11 cellular contexts compared by ENCODE assay signal in the genomic region with DNA sequence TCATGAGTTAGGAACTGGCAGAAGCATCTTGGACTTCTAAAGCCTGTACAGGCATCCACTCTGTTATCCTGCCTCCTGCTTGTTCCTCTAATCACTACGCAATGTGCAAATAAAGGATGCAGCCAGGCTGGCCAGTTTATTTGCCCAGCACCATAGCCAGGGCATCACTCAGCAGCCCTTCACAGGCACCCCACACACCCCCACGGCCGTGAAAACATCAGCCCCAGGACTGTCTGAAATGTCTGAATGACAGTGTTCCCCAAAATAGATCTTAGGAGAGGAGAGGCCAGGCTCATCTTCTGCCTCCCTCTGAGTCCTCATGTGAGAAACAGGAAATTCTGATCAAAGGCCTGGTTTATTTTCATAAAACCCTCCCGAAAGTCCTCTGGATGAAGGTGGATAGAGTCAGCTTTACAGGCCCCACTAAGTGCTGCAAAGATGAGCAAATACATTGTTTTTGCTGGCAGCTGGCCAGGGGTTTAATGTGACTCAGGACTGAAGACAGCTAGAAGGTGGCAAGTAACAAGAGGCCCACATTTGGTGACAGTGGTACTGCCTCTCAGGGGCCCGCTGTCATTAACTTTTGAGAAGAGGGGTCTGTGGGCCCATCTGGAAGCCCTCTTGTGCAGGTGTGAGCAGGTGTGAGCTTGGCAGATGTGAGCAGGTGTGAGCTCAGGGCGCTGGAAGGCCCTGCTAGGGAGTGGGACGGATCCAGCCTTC. TPM values are rescaled to one million over a fixed set of nuclear protein-coding genes. Genes with fewer than 3 reads are reported as not detected.
DNase-seq lines count a peak whose midpoint lies in the region; ATAC-seq and TF ChIP-seq lines count a peak whose summit lies in the region.
"Had no signal": no experiment of that assay in that cellular context is flagged by ENCODE, and none has a peak within 500 bp of the region (broad histone marks: within the 10 kb centered on the region; RNA-seq: fewer than 3 reads in every experiment).

No MANE protein-coding gene starts in this region.

- peaks cover 0 to 2% of the 10 kb centered on the region in 2 donors for H3K36me3 ChIP-seq in neuronal stem cell (replicated peaks in 1 of 2; ENCODE audit: control insufficient read depth in 2 of 2, insufficient read depth in 2 of 2, low read length in 2 of 2)

- POLR2A ChIA-PET in activated CD4-positive, alpha-beta memory T cell treated with anti-CD3 and anti-CD28 coated beads, Interleukin-2, amount 10 ng/mL, durations not matched to agents 7 days and 5 days (lab: Charles Lee) = interaction anchor here (1.2 kb wide), 2 partner anchors 33 to 129 kb away, joined by 3 to 4 read pairs; no protein-coding TSS in a partner anchor
- POLR2A ChIA-PET in HEK293T (lab: Yijun Ruan, JAX) = interaction anchor here (0.6 to 1.5 kb wide), 2 partner anchors 31 to 57 kb away, joined by 3 to 4 read pairs; no protein-coding TSS in a partner anchor

- CTCF ChIA-PET in activated CD4-positive, alpha-beta memory T cell treated with anti-CD3 and anti-CD28 coated beads, Interleukin-2, amount 10 ng/mL, durations not matched to agents 7 days and 5 days (lab: Charles Lee) = interaction anchor here (1.3 to 2.6 kb wide), 3 partner anchors 33 to 202 kb away, joined by 4 to 8 read pairs (median 6); no protein-coding TSS in a partner anchor
- CTCF ChIA-PET in HEK293T (lab: Yijun Ruan, JAX) = interaction anchor here (0.9 kb wide), 1 partner anchor 150 kb away, joined by 4 read pairs; no protein-coding TSS in a partner anchor

- H3K18ac ChIP-seq in neuronal stem cell (ENCODE audit: low read length) = peak overlapping the region; percentile 30

- in situ Hi-C loops in Caki2 (cut with HindIII; ENCODE audit: low pct_unique_long_range_greater_than_20kb, low sequenced_read_pairs) = no loop called here

- H3K9me3 ChIP-seq in neuronal stem cell (replicated peaks in 1 of 2; ENCODE audit: control insufficient read depth in 2 of 2, insufficient read depth in 1 of 2, low read depth in 1 of 2, low read length in 2 of 2) = no peaks in the 10 kb centered on the region
- H3K9me3 ChIP-seq: tibial nerve had no signal

- H3K36me3 Mint-ChIP-seq in activated CD4-positive, alpha-beta memory T cell treated with anti-CD3 and anti-CD28 coated beads, Interleukin-2, amount 10 ng/mL, durations not matched to agents 7 days and 5 days (ENCODE audit: low read depth) = no peaks in the 10 kb centered on the region

- no peak overlapping the region for H2AFZ ChIP-seq in neuronal stem cell (ENCODE audit: low read length)
- H2AFZ ChIP-seq: parathyroid adenoma had no signal

- H4K8ac ChIP-seq in neuronal stem cell (ENCODE audit: low read depth, low read length) = no peak overlapping the region

- peaks cover 0 to 7% of the 10 kb centered on the region in 2 donors for H3K4me1 ChIP-seq in neuronal stem cell (ENCODE audit: control insufficient read depth in 2 of 2, insufficient read depth in 1 of 2, low read depth in 1 of 2, low read length in 2 of 2)
- H3K4me1 ChIP-seq: parathyroid adenoma, tibial nerve had no signal

- no peak overlapping the region for H2BK5ac ChIP-seq in neuronal stem cell (ENCODE audit: low read length)

- H2BK120ac ChIP-seq in neuronal stem cell (ENCODE audit: low read depth, low read length) = no peak overlapping the region

- ATAC-seq in GM21423 (IDR thresholded peaks at IDR 0.05; ENCODE audit: unreplicated experiment) (no peak), GM18520 (IDR thresholded peaks at IDR 0.05; ENCODE audit: unreplicated experiment) (no peak)
- ATAC-seq: T-cell had no signal

- H3K27ac ChIP-seq in neuronal stem cell (replicated peaks; ENCODE audit: low read length) = no peak overlapping the region
- H3K27ac ChIP-seq: parathyroid adenoma, tibial nerve had no signal

- H3K9ac ChIP-seq in neuronal stem cell (ENCODE audit: low read depth, low read length, poor library complexity) = no peak overlapping the region
- H3K9ac ChIP-seq: parathyroid adenoma had no signal

- no peak overlapping the region for H3K4ac ChIP-seq in neuronal stem cell (ENCODE audit: low read length)

- H3K14ac ChIP-seq in neuronal stem cell (ENCODE audit: low read length) = no peak overlapping the region

- peaks cover 0 to 7% (median 0%) of the 10 kb centered on the region in 3 experiments for H3K27me3 ChIP-seq in neuronal stem cell (ENCODE audit: control insufficient read depth in 3 of 3, insufficient read depth in 3 of 3, low read depth in 1 of 3, low read length in 3 of 3)
- H3K27me3 ChIP-seq: tibial nerve had no signal

- no peak overlapping the region for H3K27ac Mint-ChIP-seq in activated CD4-positive, alpha-beta memory T cell treated with anti-CD3 and anti-CD28 coated beads, Interleukin-2, amount 10 ng/mL, durations not matched to agents 7 days and 5 days

- no peaks in the 10 kb centered on the region for H3K9me3 Mint-ChIP-seq in activated CD4-positive, alpha-beta memory T cell treated with anti-CD3 and anti-CD28 coated beads, Interleukin-2, amount 10 ng/mL, durations not matched to agents 7 days and 5 days
- H3K9me3 Mint-ChIP-seq: T-cell had no signal

- H3K27me3 Mint-ChIP-seq in activated CD4-positive, alpha-beta memory T cell treated with anti-CD3 and anti-CD28 coated beads, Interleukin-2, amount 10 ng/mL, durations not matched to agents 7 days and 5 days = peaks cover 5% of the 10 kb centered on the region
- H3K27me3 Mint-ChIP-seq: T-cell had no signal

- DNase-seq in Caki2 (ENCODE audit: low read depth) = peak; percentile 31
- DNase-seq in M059J (ENCODE audit: low read depth) = peak; percentile 76
- DNase-seq in activated CD4-positive, alpha-beta memory T cell treated with anti-CD3 and anti-CD28 coated beads, Interleukin-2, amount 10 ng/mL, durations not matched to agents 7 days and 5 days = peak; percentile 35
- no peak for DNase-seq in neuronal stem cell (ENCODE audit: low spot score)
- DNase-seq in effector CD4-positive, alpha-beta T cell = no peak
- no peak for DNase-seq in HEK293T (ENCODE audit: extremely low spot score)

- no peak overlapping the region for H2BK15ac ChIP-seq in neuronal stem cell (ENCODE audit: low read length)

- no peak overlapping the region for H2BK12ac ChIP-seq in neuronal stem cell (ENCODE audit: low read length)

- no CpG with 5 or more reads among the region's 7 CpGs for WGBS in neuronal stem cell (ENCODE audit: extremely low coverage in 2 of 2, insufficient read length in 2 of 2, insufficient replicate concordance in 1 of 2), 2 donors

- H2AK5ac ChIP-seq in neuronal stem cell (ENCODE audit: low read depth, low read length) = no peak overlapping the region

- no peak overlapping the region for H4K91ac ChIP-seq in neuronal stem cell (ENCODE audit: low read depth, low read length, poor library complexity)

- peaks cover 29% of the 10 kb centered on the region for H3K4me1 Mint-ChIP-seq in activated CD4-positive, alpha-beta memory T cell treated with anti-CD3 and anti-CD28 coated beads, Interleukin-2, amount 10 ng/mL, durations not matched to agents 7 days and 5 days

- H3K79me1 ChIP-seq in neuronal stem cell (ENCODE audit: low read depth, low read length) = no peaks in the 10 kb centered on the region

- no peak overlapping the region for H3K4me2 ChIP-seq in neuronal stem cell (ENCODE audit: insufficient read depth, low read length, poor library complexity, severe bottlenecking)

- no peak overlapping the region for H3K23ac ChIP-seq in neuronal stem cell (ENCODE audit: low read depth, low read length, poor library complexity)

- H3K4me3 Mint-ChIP-seq in activated CD4-positive, alpha-beta memory T cell treated with anti-CD3 and anti-CD28 coated beads, Interleukin-2, amount 10 ng/mL, durations not matched to agents 7 days and 5 days = no peak overlapping the region

- no peak overlapping the region for H3K4me3 ChIP-seq in neuronal stem cell (ENCODE audit: low read length in 2 of 2)
- H3K4me3 ChIP-seq: tibial nerve had no signal

TF ChIP-seq in HEK293T, 16 proteins besides CTCF, POLR2A, EP300 and RAD21:
- TF ChIP-seq NFRKB (IDR thresholded peaks at IDR 0.05) = no peak
- TF ChIP-seq HDGF (IDR thresholded peaks at IDR 0.05; ENCODE audit: borderline replicate concordance) = no peak
- no peak for TF ChIP-seq FOXK2 (IDR thresholded peaks at IDR 0.05)
- no peak for TF ChIP-seq LEF1 (IDR thresholded peaks at IDR 0.05; ENCODE audit: borderline replicate concordance)
- no peak for TF ChIP-seq BHLHE40 (IDR thresholded peaks at IDR 0.05; ENCODE audit: borderline replicate concordance)
- no peak for TF ChIP-seq ELF4 (IDR thresholded peaks at IDR 0.05)
- TF ChIP-seq FOXM1 (IDR thresholded peaks at IDR 0.05; ENCODE audit: borderline replicate concordance) = no peak
- TF ChIP-seq, protein P1, sequence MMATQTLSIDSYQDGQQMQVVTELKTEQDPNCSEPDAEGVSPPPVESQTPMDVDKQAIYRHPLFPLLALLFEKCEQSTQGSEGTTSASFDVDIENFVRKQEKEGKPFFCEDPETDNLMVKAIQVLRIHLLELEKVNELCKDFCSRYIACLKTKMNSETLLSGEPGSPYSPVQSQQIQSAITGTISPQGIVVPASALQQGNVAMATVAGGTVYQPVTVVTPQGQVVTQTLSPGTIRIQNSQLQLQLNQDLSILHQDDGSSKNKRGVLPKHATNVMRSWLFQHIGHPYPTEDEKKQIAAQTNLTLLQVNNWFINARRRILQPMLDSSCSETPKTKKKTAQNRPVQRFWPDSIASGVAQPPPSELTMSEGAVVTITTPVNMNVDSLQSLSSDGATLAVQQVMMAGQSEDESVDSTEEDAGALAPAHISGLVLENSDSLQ (IDR thresholded peaks at IDR 0.05) = no peak
- TF ChIP-seq ZNF384 (IDR thresholded peaks at IDR 0.05) = no peak
- no peak for TF ChIP-seq SP1 (IDR thresholded peaks at IDR 0.05)
- no peak for TF ChIP-seq CTBP1 (IDR thresholded peaks at IDR 0.05; ENCODE audit: borderline replicate concordance)
- no peak for TF ChIP-seq TARDBP (IDR thresholded peaks at IDR 0.05)
- no peak for TF ChIP-seq ARNT (IDR thresholded peaks at IDR 0.05)
- no peak for TF ChIP-seq FOXA1 (IDR thresholded peaks at IDR 0.05)
- TF ChIP-seq SUZ12 (IDR thresholded peaks at IDR 0.05) = no peak
- no peak for TF ChIP-seq L3MBTL2 (conservative IDR thresholded peaks at IDR 0.05)

RNA-seq across cellular contexts. Expression of gene GRHL3, which starts 32.9 kb away (rescaled TPM):
- 0.03 and 0.26 TPM in 2 replicates for total RNA-seq in Caki2 (2014; rRNA removed; shearing (Covaris generic); ENCODE audit: low replicate concordance)
- total RNA-seq in M059J (2014; rRNA removed; shearing (Covaris generic)) = not detected in 2 replicates
- under 1 TPM in 1 of 2 experiments, not detected in 1; 0.10 TPM for total RNA-seq in activated CD4-positive, alpha-beta memory T cell treated with anti-CD3 and anti-CD28 coated beads, Interleukin-2, amount 10 ng/mL, durations not matched to agents 7 days and 5 days
- polyA plus RNA-seq in neuronal stem cell (2013, experiment 1 of 2) = 0.54 TPM
- polyA plus RNA-seq in neuronal stem cell (2013, experiment 2 of 2) = 0.50 TPM
- total RNA-seq: T-cell, tibial nerve had no signal

Comparison
In these comparisons a context has a peak if more than half of its experiments do, and no peak if none do; other contexts are left out.
1. DNase-seq: peak in Caki2 (single experiment), M059J (single experiment) and activated CD4-positive, alpha-beta memory T cell treated with anti-CD3 and anti-CD28 coated beads, Interleukin-2, amount 10 ng/mL, durations not matched to agents 7 days and 5 days (single experiment); none in neuronal stem cell (single experiment), effector CD4-positive, alpha-beta T cell (single experiment) and HEK293T (single experiment).